15 cellular contexts compared by ENCODE assay signal in genomic region chr13:108121406-108121805, GRCh38.
"Had no signal": no experiment of that assay in that cellular context is flagged by ENCODE, and none has a peak within 500 bp of the region (broad histone marks: within the 10 kb centered on the region; RNA-seq: fewer than 3 reads in every experiment).

No MANE protein-coding gene starts in this region.

- H3K27ac ChIP-seq: esophagus muscularis mucosa, neutrophil, right atrium auricular region, skin epidermis, stomach, thoracic aorta had no signal

- H3K9me3 ChIP-seq: esophagus muscularis mucosa, neutrophil, right atrium auricular region, stomach, thoracic aorta had no signal

- H3K27me3 ChIP-seq: esophagus muscularis mucosa, neutrophil, right atrium auricular region, stomach had no signal

- H3K36me3 Mint-ChIP-seq: activated naive CD4-positive, alpha-beta T cell treated with anti-CD3 and anti-CD28 coated beads, Interleukin-2, amount 50 U/mL, for 24 hours; immature natural killer cell; naive thymus-derived CD4-positive, alpha-beta T cell had no signal

- H3K4me1 Mint-ChIP-seq: activated naive CD4-positive, alpha-beta T cell treated with anti-CD3 and anti-CD28 coated beads, Interleukin-2, amount 50 U/mL, for 24 hours; immature natural killer cell; naive thymus-derived CD4-positive, alpha-beta T cell had no signal

- H3K27ac Mint-ChIP-seq: activated naive CD4-positive, alpha-beta T cell treated with anti-CD3 and anti-CD28 coated beads, Interleukin-2, amount 50 U/mL, for 24 hours; activated T-cell treated with anti-CD3 and anti-CD28 coated beads, Interleukin-2, amount 50 U/mL, for 24 hours; effector memory CD8-positive, alpha-beta T cell; immature natural killer cell; naive thymus-derived CD4-positive, alpha-beta T cell had no signal

- H3K36me3 ChIP-seq: esophagus muscularis mucosa, neutrophil, right atrium auricular region, stomach, thoracic aorta had no signal

- H3K4me1 ChIP-seq: esophagus muscularis mucosa, right atrium auricular region, stomach had no signal

- H3K9me3 Mint-ChIP-seq: activated T-cell treated with anti-CD3 and anti-CD28 coated beads, Interleukin-2, amount 50 U/mL, for 24 hours; effector memory CD8-positive, alpha-beta T cell had no signal

- DNase-seq: activated CD4-positive, alpha-beta T cell treated with anti-CD3 and anti-CD28 coated beads, Interleukin-2, amount 50 U/mL, for 1 hour; activated CD4-positive, CD25-positive, alpha-beta regulatory T cell; activated effector memory CD4-positive, alpha-beta T cell treated with Interleukin-2 at 50 U/mL for 16 hours; activated T-cell treated with anti-CD3 and anti-CD28 coated beads, Interleukin-2, amount 50 U/mL, for 24 hours; effector memory CD8-positive, alpha-beta T cell; immature natural killer cell; naive thymus-derived CD4-positive, alpha-beta T cell; posterior cingulate gyrus; stomach had no signal

- ATAC-seq: effector memory CD8-positive, alpha-beta T cell; naive thymus-derived CD4-positive, alpha-beta T cell had no signal

- H3K4me3 ChIP-seq: esophagus muscularis mucosa, right atrium auricular region, skin epidermis, stomach, thoracic aorta had no signal

- H3K4me3 Mint-ChIP-seq: activated naive CD4-positive, alpha-beta T cell treated with anti-CD3 and anti-CD28 coated beads, Interleukin-2, amount 50 U/mL, for 24 hours; activated T-cell treated with anti-CD3 and anti-CD28 coated beads, Interleukin-2, amount 50 U/mL, for 24 hours; effector memory CD8-positive, alpha-beta T cell; immature natural killer cell; naive thymus-derived CD4-positive, alpha-beta T cell had no signal
